In genomic region chr2:112085382-112085730, GRCh38 we compare ENCODE assay signal across 15 cellular contexts.
"Had no signal": no experiment of that assay in that cellular context is flagged by ENCODE, and none has a peak within 500 bp of the region (broad histone marks: within the 10 kb centered on the region; RNA-seq: fewer than 3 reads in every experiment).

No MANE protein-coding gene starts in this region.

- H3K4me1 Mint-ChIP-seq: endodermal cell had no signal

- H3K4me3 ChIP-seq: ascending aorta, SJCRH30 had no signal

- H2AFZ ChIP-seq: parathyroid adenoma had no signal

- FAIRE-seq: bronchial epithelial cell had no signal

- H3K4me1 ChIP-seq: ascending aorta, parathyroid adenoma, SJCRH30 had no signal

- H3K27ac ChIP-seq: ascending aorta, parathyroid adenoma, SJCRH30 had no signal

- H3K27ac Mint-ChIP-seq: endodermal cell; T-helper 2 cell treated with Interferon-gamma antibody and Interleukin-4, amounts not matched to agents 5 μg/mL and 100 μg/mL, for 36 hours had no signal

- H3K9me3 Mint-ChIP-seq: endodermal cell; T-helper 2 cell treated with Interferon-gamma antibody and Interleukin-4, amounts not matched to agents 5 μg/mL and 100 μg/mL, for 36 hours had no signal

- DNase-seq: activated CD4-positive, alpha-beta T cell treated with anti-CD3 and anti-CD28 coated beads, Interleukin-2, amount 50 U/mL, for 1 hour; activated CD8-positive, alpha-beta memory T cell treated with anti-CD3 and anti-CD28 coated beads for 24 hours; dermis blood vessel endothelial cell; endodermal cell; hypothalamus; kidney glomerular epithelial cell; midbrain; SJCRH30; stimulated activated naive CD4-positive, alpha-beta T cell; trophoblast cell had no signal

- H3K27me3 ChIP-seq: ascending aorta, SJCRH30 had no signal

- H3K9me3 ChIP-seq: ascending aorta, SJCRH30 had no signal

- ATAC-seq: activated CD4-positive, CD25-positive, alpha-beta regulatory T cell treated with anti-CD3 and anti-CD28 coated beads, Interleukin-2, amount 50 U/mL, for 24 hours had no signal

- H3K9ac ChIP-seq: parathyroid adenoma had no signal

- H3K4me3 Mint-ChIP-seq: endodermal cell; T-helper 2 cell treated with Interferon-gamma antibody and Interleukin-4, amounts not matched to agents 5 μg/mL and 100 μg/mL, for 36 hours had no signal
